Comparison of ENCODE assay signal across 32 cellular contexts in genomic region chr15:99057020-99057419, GRCh38. TPM values are rescaled to one million over a fixed set of nuclear protein-coding genes. Genes with fewer than 3 reads are reported as not detected.
DNase-seq lines count a peak whose midpoint lies in the region; ATAC-seq, FAIRE-seq and TF ChIP-seq lines count a peak whose summit lies in the region.
"Had no signal": no experiment of that assay in that cellular context is flagged by ENCODE, and none has a peak within 500 bp of the region (broad histone marks: within the 10 kb centered on the region; RNA-seq: fewer than 3 reads in every experiment).

No MANE protein-coding gene starts in this region.

- no peaks in the 10 kb centered on the region for H3K79me1 ChIP-seq in mesendoderm (ENCODE audit: low read length)

- TF ChIP-seq EP300 in GM12878 (IDR thresholded peaks at IDR 0.05; ENCODE audit: borderline replicate concordance in 1 of 2, control insufficient read depth in 1 of 2, low read depth in 2 of 2, low read length in 2 of 2), result no peak

- no peak overlapping the region for H3K23ac ChIP-seq in mesendoderm (ENCODE audit: low read length)

- no peak overlapping the region for H4K5ac ChIP-seq in mesendoderm (ENCODE audit: low read length)

- CTCF ChIA-PET in GM12878 (lab: Yijun Ruan, JAX), result interaction anchor here (0.9 to 5.2 kb wide), 18 partner anchors 8 to 538 kb away, joined by 3 to 52 read pairs (median 4); no protein-coding TSS in a partner anchor

- TF ChIP-seq RAD21 in GM12878 (IDR thresholded peaks at IDR 0.05; ENCODE audit: insufficient read depth, low read depth, low read length), result no peak

- H2AFZ ChIP-seq in GM12878 (ENCODE audit: control insufficient read depth, low read depth, low read length), result no peak overlapping the region

- H3K4me1 Mint-ChIP-seq in type B pancreatic cell (ENCODE audit: unreplicated experiment), result peaks cover 10% of the 10 kb centered on the region

- no peak overlapping the region for H3K4ac ChIP-seq in mesendoderm (ENCODE audit: low read depth, low read length)

- H3K4me1 ChIP-seq in left ventricle myocardium inferior (peaks cover 40% of the 10 kb centered on the region), GM12878 (ENCODE audit: control insufficient read depth, insufficient read depth, low read length) (peaks cover 16% of the 10 kb centered on the region), mesendoderm (ENCODE audit: control insufficient read depth, low read depth, low read length) (peaks cover 3% of the 10 kb centered on the region)

- no peak overlapping the region for H2BK5ac ChIP-seq in mesendoderm (ENCODE audit: low read length)

- H3K4me3 Mint-ChIP-seq in type B pancreatic cell, result no peak overlapping the region

- no peak for FAIRE-seq in GM12878 (lab: Jason Lieb, UNC)
- FAIRE-seq: endometrium, H54 had no signal

- TF ChIP-seq CTCF in left ventricle myocardium inferior (IDR thresholded peaks at IDR 0.05; ENCODE audit: borderline replicate concordance), result no peak
- no peak for TF ChIP-seq CTCF in GM12878 (IDR thresholded peaks at IDR 0.05 in 2 of 3, conservative IDR thresholded peaks at IDR 0.05 in 1 of 3; ENCODE audit: control insufficient read depth in 2 of 3, extremely low read depth in 1 of 3, insufficient read depth in 1 of 3, low read depth in 3 of 3, low read length in 3 of 3)
- TF ChIP-seq CTCF in type B pancreatic cell (conservative IDR thresholded peaks at IDR 0.05), result no peak

- H3K36me3 Mint-ChIP-seq in type B pancreatic cell, result no peaks in the 10 kb centered on the region
- H3K36me3 Mint-ChIP-seq: activated naive CD4-positive, alpha-beta T cell treated with anti-CD3 and anti-CD28 coated beads, Interleukin-2, amount 50 U/mL, for 24 hours had no signal

- POLR2A ChIA-PET in GM12878 (lab: Charles Lee), result interaction anchor here (0.9 to 1.7 kb wide), 5 partner anchors 16 to 104 kb away, joined by 3 to 8 read pairs (median 4); no protein-coding TSS in a partner anchor

- in situ Hi-C loops in GM12878 (cut with MboI), result no loop called here

- no peak overlapping the region for H4K8ac ChIP-seq in mesendoderm (ENCODE audit: low read depth, low read length)

- DNase-seq in left ventricle myocardium inferior (no peak), left ventricle myocardium superior (no peak), GM12878 (ENCODE audit: low read depth, low spot score) (peak; percentile 32), mesendoderm (peak; percentile 70), type B pancreatic cell (ENCODE audit: extremely low spot score, unreplicated experiment) (peak; percentile 51), posterior cingulate gyrus (no peak)
- no peak for DNase-seq in activated CD4-positive, alpha-beta T cell treated with anti-CD3 and anti-CD28 coated beads for 1 hour
- DNase-seq: activated CD4-positive, alpha-beta T cell treated with anti-CD3 and anti-CD28 coated beads, Interleukin-2, amount 50 U/mL, for 1 hour; activated CD8-positive, alpha-beta memory T cell treated with anti-CD3 and anti-CD28 coated beads, Interleukin-2, amount 50 U/mL, for 4 hours; COR-L47; GF-D8; left colon; NCI-H1694; NCI-H524; stimulated activated CD8-positive, alpha-beta memory T cell treated with anti-CD3 and anti-CD28 coated beads, Interleukin-4, amount 100 ng/mL, for 48 hours; stomach; upper lobe of left lung had no signal

- RAD21 ChIA-PET in GM12878 (lab: Charles Lee; ENCODE audit: unreplicated experiment), result interaction anchor here (0.5 to 4.7 kb wide), 16 partner anchors 18 to 274 kb away, joined by 3 to 45 read pairs (median 4); no protein-coding TSS in a partner anchor

- H3K9me3 Mint-ChIP-seq in type B pancreatic cell, result no peaks in the 10 kb centered on the region
- H3K9me3 Mint-ChIP-seq: activated naive CD4-positive, alpha-beta T cell treated with anti-CD3 and anti-CD28 coated beads, Interleukin-2, amount 50 U/mL, for 24 hours had no signal

- BruUV-seq in GM12878 (replicated peaks; lab: Mats Ljungman, UMichigan), result no TSS peak

- H2BK120ac ChIP-seq in mesendoderm (ENCODE audit: low read depth, low read length), result no peak overlapping the region

- H3K4me2 ChIP-seq in GM12878 (ENCODE audit: control insufficient read depth, insufficient read depth), result no peak overlapping the region
- H3K4me2 ChIP-seq in mesendoderm (ENCODE audit: low read length), result no peak overlapping the region

- WGBS in GM12878 (ENCODE audit: insufficient coverage, insufficient replicate concordance, low lambda C conversion rate, missing lambda C conversion rate), result 40% methylated on average over 4 of the region's 4 CpGs
- WGBS in mesendoderm (ENCODE audit: extremely low coverage, insufficient coverage, low lambda C conversion rate), result no CpG with 5 or more reads among the region's 4 CpGs

- H3K9ac ChIP-seq in GM12878 (ENCODE audit: control insufficient read depth, insufficient read depth, low read length) (no peak overlapping the region), mesendoderm (ENCODE audit: low read length) (no peak overlapping the region)
- H3K9ac ChIP-seq: BLaER1 had no signal

- H4K20me1 ChIP-seq in GM12878 (ENCODE audit: control insufficient read depth, insufficient read depth), result no peaks in the 10 kb centered on the region
- H4K20me1 ChIP-seq: BLaER1 had no signal

- no peaks in the 10 kb centered on the region for H3K79me2 ChIP-seq in GM12878 (ENCODE audit: control insufficient read depth, insufficient read depth, low read length)
- H3K79me2 ChIP-seq in mesendoderm (ENCODE audit: control insufficient read depth, insufficient read depth, low read length), result no peaks in the 10 kb centered on the region

- no peak overlapping the region for H3K56ac ChIP-seq in mesendoderm (ENCODE audit: low read length)

- no peaks in the 10 kb centered on the region for H3K9me3 ChIP-seq in left ventricle myocardium inferior (replicated peaks)
- H3K9me3 ChIP-seq in GM12878 (replicated peaks; ENCODE audit: control insufficient read depth, insufficient read depth, low read length), result no peaks in the 10 kb centered on the region; the same call in 2 of the 3 replicates
- H3K9me3 ChIP-seq: BLaER1, stomach, upper lobe of left lung had no signal

- ATAC-seq in left ventricle myocardium superior (no peak), GM12878 (no peak; the same call in 1 of the 3 replicates), GM21737 (IDR thresholded peaks at IDR 0.05; ENCODE audit: unreplicated experiment) (no peak)
- ATAC-seq: left colon, sciatic nerve had no signal

- no peaks in the 10 kb centered on the region for H3K27me3 ChIP-seq in left ventricle myocardium inferior (ENCODE audit: low read depth)
- no peaks in the 10 kb centered on the region for H3K27me3 ChIP-seq in GM12878 (replicated peaks in 1 of 2; ENCODE audit: control insufficient read depth in 2 of 2, insufficient read depth in 2 of 2, low read length in 1 of 2)
- H3K27me3 ChIP-seq in mesendoderm (ENCODE audit: insufficient read depth, low read length, poor library complexity), result no peaks in the 10 kb centered on the region
- H3K27me3 ChIP-seq: BLaER1, cardiac muscle cell had no signal

- SMC1A ChIA-PET in GM12878 (lab: Charles Lee; ENCODE audit: uncharacterized antibody, unreplicated experiment), result interaction anchor here (0.7 to 7.6 kb wide), 23 partner anchors 16 to 355 kb away, joined by 3 to 86 read pairs (median 6); no protein-coding TSS in a partner anchor

- peak overlapping the region; percentile 84 for H3K27ac ChIP-seq in left ventricle myocardium inferior (replicated peaks)
- H3K27ac ChIP-seq in GM12878 (ENCODE audit: control insufficient read depth, insufficient read depth), result peak overlapping the region; percentile 14
- H3K27ac ChIP-seq in mesendoderm (ENCODE audit: low read depth, low read length), result no peak overlapping the region
- H3K27ac ChIP-seq: BLaER1, cardiac muscle cell, VCaP had no signal

- H3K27me3 Mint-ChIP-seq in type B pancreatic cell, result peaks cover 24% of the 10 kb centered on the region

- H3K4me3 ChIP-seq in left ventricle myocardium inferior, result no peak overlapping the region
- H3K4me3 ChIP-seq in GM12878, result no peak overlapping the region
- H3K4me3 ChIP-seq in mesendoderm (ENCODE audit: low read length), result no peak overlapping the region
- H3K4me3 ChIP-seq: BLaER1, cardiac muscle cell, stomach, upper lobe of left lung had no signal

- H2BK15ac ChIP-seq in mesendoderm (replicated peaks; ENCODE audit: low read depth), result no peak overlapping the region

- H2AK5ac ChIP-seq in mesendoderm (ENCODE audit: low read length), result no peak overlapping the region

- no peaks in the 10 kb centered on the region for H3K36me3 ChIP-seq in left ventricle myocardium inferior
- no peaks in the 10 kb centered on the region for H3K36me3 ChIP-seq in GM12878 (ENCODE audit: control insufficient read depth in 2 of 2, insufficient read depth in 2 of 2, low read length in 1 of 2)
- no peaks in the 10 kb centered on the region for H3K36me3 ChIP-seq in mesendoderm (ENCODE audit: control insufficient read depth, insufficient read depth, low read length)
- H3K36me3 ChIP-seq: BLaER1, cardiac muscle cell, stomach, upper lobe of left lung had no signal

- no peak overlapping the region for H3K18ac ChIP-seq in mesendoderm (ENCODE audit: low read length)

- no peak for TF ChIP-seq POLR2A in GM12878 (IDR thresholded peaks at IDR 0.05; ENCODE audit: low read depth, low read length)

- intact Hi-C loops in left ventricle myocardium inferior (cut with micrococcal nuclease), result no loop called here
- intact Hi-C loops in left ventricle myocardium superior (cut with micrococcal nuclease), result no loop called here
- intact Hi-C loops in GM12878 (cut with micrococcal nuclease; ENCODE audit: unreplicated experiment), result loop anchor here (1.0 to 5.0 kb wide), 3 partner anchors 75 to 280 kb away; no protein-coding TSS in a partner anchor
- intact Hi-C loops in posterior cingulate gyrus (cut with DNase I), result loop anchor here (5.0 kb wide), 1 partner anchor 200 kb away; no protein-coding TSS in a partner anchor

- no peak overlapping the region for H3K27ac Mint-ChIP-seq in type B pancreatic cell
- H3K27ac Mint-ChIP-seq: activated naive CD4-positive, alpha-beta T cell treated with anti-CD3 and anti-CD28 coated beads, Interleukin-2, amount 50 U/mL, for 24 hours had no signal

RNA-seq across cellular contexts. Expression of gene SYNM, which starts 47.9 kb away (rescaled TPM):
- 378 TPM for total RNA-seq in left ventricle myocardium inferior
- total RNA-seq in left ventricle myocardium superior, result 329 TPM
- 1.1 and 1.5 TPM in 2 replicates for total RNA-seq in GM12878 (2013; cell fraction: nucleolus; rRNA removed)
- 0.90 and 0.93 TPM in 2 replicates for total RNA-seq in GM12878 (2014; rRNA removed)
- 0.83 and 0.89 TPM in 2 replicates for total RNA-seq in GM12878 (2014; rRNA removed; fragmentation: Illumina TruSeq; extraction: Trizol)
- total RNA-seq in GM12878 (2021), result 1.1 and 1.4 TPM in 2 replicates
- 0.71 TPM for polyA plus RNA-seq in GM12878 (2011; ENCODE audit: low read depth)
- polyA plus RNA-seq in GM12878 (2011; rRNA removed), result 0.05 and 0.06 TPM in 2 replicates
- 0.03 and 0.04 TPM in 2 replicates for polyA plus RNA-seq in GM12878 (2011; cell fraction: cytosol; rRNA removed)
- 0.12 and 0.15 TPM in 2 replicates for polyA plus RNA-seq in GM12878 (2011; cell fraction: nucleus; rRNA removed)
- polyA plus RNA-seq in GM12878 (2012), result 1.0 and 1.2 TPM in 2 replicates
- 0.71 and 1.0 TPM in 2 replicates for polyA plus RNA-seq in GM12878 (2014; fragmentation: Illumina TruSeq; extraction: Trizol)
- under 1 TPM; 0.14 to 0.31 TPM for polyA plus RNA-seq in GM12878 (2014; fragmentation: Nextera tagmentation; extraction: Ambion mirVana)
- 0.89 and 0.90 TPM in 2 replicates for polyA plus RNA-seq in GM12878 (2014; rRNA removed)
- polyA plus RNA-seq in GM12878 (2016; fragmentation: Nextera tagmentation; extraction: Ambion mirVana), result under 1 TPM in 1 of 2 experiments, not detected in 1; 0.23 TPM
- polyA minus RNA-seq in GM12878 (2011; rRNA and poly(A)+ RNA removed), result 0.07 and 0.10 TPM in 2 replicates
- 0.21 TPM in 1 of 2 replicates, not detected in the other for polyA minus RNA-seq in GM12878 (2011; cell fraction: cytosol; rRNA and poly(A)+ RNA removed)
- polyA minus RNA-seq in GM12878 (2011; cell fraction: nucleus; rRNA and poly(A)+ RNA removed), result 0.10 and 0.12 TPM in 2 replicates
- 1.8 TPM for polyA plus RNA-seq in mesendoderm (2013, experiment 1 of 2)
- 1.8 TPM for polyA plus RNA-seq in mesendoderm (2013, experiment 2 of 2)
- 2.2 and 4.1 TPM in 2 replicates for total RNA-seq in type B pancreatic cell (ENCODE audit: low replicate concordance)

RNA-seq across cellular contexts. Expression of gene PGPEP1L, which starts 49.4 kb away (rescaled TPM):
- total RNA-seq in left ventricle myocardium inferior, result 0.30 TPM
- 0.55 TPM for total RNA-seq in left ventricle myocardium superior
- not detected in 2 replicates for total RNA-seq in GM12878 (2013; cell fraction: nucleolus; rRNA removed)
- not detected in 2 replicates for total RNA-seq in GM12878 (2014; rRNA removed)
- not detected in 2 replicates for total RNA-seq in GM12878 (2014; rRNA removed; fragmentation: Illumina TruSeq; extraction: Trizol)
- not detected in 2 replicates for total RNA-seq in GM12878 (2021)
- polyA plus RNA-seq in GM12878 (2011; ENCODE audit: low read depth), result not detected
- polyA plus RNA-seq in GM12878 (2011; rRNA removed), result not detected in 2 replicates
- polyA plus RNA-seq in GM12878 (2011; cell fraction: cytosol; rRNA removed), result 0.13 TPM in 1 of 2 replicates, not detected in the other
- 0.15 TPM in 1 of 2 replicates, not detected in the other for polyA plus RNA-seq in GM12878 (2011; cell fraction: nucleus; rRNA removed)
- not detected in 2 replicates for polyA plus RNA-seq in GM12878 (2012)
- polyA plus RNA-seq in GM12878 (2014; fragmentation: Illumina TruSeq; extraction: Trizol), result not detected in 2 replicates
- polyA plus RNA-seq in GM12878 (2014; fragmentation: Nextera tagmentation; extraction: Ambion mirVana), result not detected
- not detected in 2 replicates for polyA plus RNA-seq in GM12878 (2014; rRNA removed)
- polyA plus RNA-seq in GM12878 (2016; fragmentation: Nextera tagmentation; extraction: Ambion mirVana), result not detected
- not detected in 2 replicates for polyA minus RNA-seq in GM12878 (2011; rRNA and poly(A)+ RNA removed)
- polyA minus RNA-seq in GM12878 (2011; cell fraction: cytosol; rRNA and poly(A)+ RNA removed), result not detected in 2 replicates
- polyA minus RNA-seq in GM12878 (2011; cell fraction: nucleus; rRNA and poly(A)+ RNA removed), result not detected in 2 replicates
- polyA plus RNA-seq in mesendoderm (2013, experiment 1 of 2), result 0.07 TPM
- 0.06 TPM for polyA plus RNA-seq in mesendoderm (2013, experiment 2 of 2)
- total RNA-seq in type B pancreatic cell (ENCODE audit: low replicate concordance), result not detected in 2 replicates
- total RNA-seq: A673; cardiac muscle cell; glomerular endothelial cell; left colon; LHCN-M2; mesenteric fat pad; omental fat pad; RPMI7951; sciatic nerve; stomach; T-helper 2 cell treated with Interferon-gamma antibody and Interleukin-4, amounts not matched to agents 100 ng/mL and 5 ng/mL, for 36 hours; upper lobe of left lung had no signal
- polyA plus RNA-seq: cardiac muscle cell had no signal

Comparison
In these comparisons a context has a peak if more than half of its experiments do, and no peak if none do; other contexts are left out.
1. DNase-seq: peak in GM12878 (single experiment), mesendoderm (single experiment) and type B pancreatic cell (single experiment); none in left ventricle myocardium inferior (single experiment), left ventricle myocardium superior (single experiment), posterior cingulate gyrus (0 of 10) and activated CD4-positive, alpha-beta T cell treated with anti-CD3 and anti-CD28 coated beads for 1 hour (single experiment).
2. RNA of gene SYNM, which starts 47.9 kb away (total RNA-seq): 378 TPM in left ventricle myocardium inferior (single experiment) and 329 TPM in left ventricle myocardium superior (single experiment); 2.2 to 4.1 TPM in type B pancreatic cell and 0.83 to 1.5 TPM in GM12878; every median in the first group is over 10 times any median in the second.
3. intact Hi-C loops: an anchor here in GM12878 (1.0 to 5.0 kb wide) and posterior cingulate gyrus (5.0 kb wide); none called in left ventricle myocardium inferior and left ventricle myocardium superior.